In the genomic region with DNA sequence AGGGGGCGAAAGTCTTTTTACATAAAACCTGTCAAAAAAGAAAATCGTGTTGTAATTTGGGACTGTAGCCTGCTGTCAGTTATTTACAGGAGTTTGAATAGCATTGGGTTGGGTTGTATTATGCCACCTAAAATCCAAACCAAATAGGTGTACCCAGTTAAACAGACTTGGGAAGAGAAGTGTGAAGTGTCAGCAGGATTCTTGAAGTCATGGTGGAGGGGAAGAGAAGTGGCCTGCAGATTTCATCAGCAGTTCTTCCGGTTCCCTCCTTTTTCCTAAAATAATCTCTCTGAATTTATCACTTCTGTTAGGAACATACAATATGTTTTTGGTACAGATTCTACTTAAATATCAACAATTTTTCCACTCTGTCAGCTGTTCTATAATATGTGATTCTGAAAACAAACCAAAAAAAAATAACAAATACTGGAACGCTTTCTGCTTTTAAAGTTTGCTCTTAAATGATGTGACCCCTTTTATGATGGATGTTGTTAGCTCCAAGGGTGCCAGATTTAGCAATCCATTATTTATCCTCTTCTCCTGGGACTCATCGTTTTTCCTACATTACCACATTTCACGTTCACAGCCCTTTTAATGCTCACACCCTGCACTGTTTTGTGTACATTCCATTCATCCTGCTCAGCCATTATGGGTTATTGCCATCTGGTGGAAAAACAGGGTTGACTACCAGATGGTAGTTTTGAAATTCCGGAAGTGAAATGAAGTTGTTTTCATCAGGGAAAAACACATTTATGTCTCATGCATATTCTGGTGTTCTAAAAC, we compare ENCODE assay signal across 8 cellular contexts. TPM values are rescaled to one million over a fixed set of nuclear protein-coding genes. Genes with fewer than 3 reads are reported as not detected.
DNase-seq lines count a peak whose midpoint lies in the region; ATAC-seq and TF ChIP-seq lines count a peak whose summit lies in the region.

No MANE protein-coding gene starts in this region.

- H3K4me1 ChIP-seq in upper lobe of right lung: peaks cover 8% of the 10 kb centered on the region

- TF ChIP-seq CTCF in astrocyte of the cerebellum (IDR thresholded peaks at IDR 0.05; ENCODE audit: low read depth, low read length, missing control alignments): peak; percentile 57
- TF ChIP-seq CTCF in kidney epithelial cell (IDR thresholded peaks at IDR 0.05; ENCODE audit: insufficient read depth, low read length, poor library complexity, severe bottlenecking): peak; percentile 54
- peak; percentile 48 for TF ChIP-seq CTCF in upper lobe of right lung (IDR thresholded peaks at IDR 0.05)

- no peak overlapping the region for H3K27ac ChIP-seq in upper lobe of right lung

- in situ Hi-C loops in astrocyte of the cerebellum (cut with HindIII; ENCODE audit: low sequenced_read_pairs): no loop called here

- H3K36me3 ChIP-seq in kidney epithelial cell (ENCODE audit: control insufficient read depth, insufficient read depth, low read length) (no peaks in the 10 kb centered on the region), upper lobe of right lung (no peaks in the 10 kb centered on the region)

- H3K27me3 ChIP-seq in kidney epithelial cell (ENCODE audit: control insufficient read depth, insufficient read depth, low read length) (no peaks in the 10 kb centered on the region), upper lobe of right lung (no peaks in the 10 kb centered on the region)

- no peaks in the 10 kb centered on the region for H3K9me3 ChIP-seq in upper lobe of right lung

- peak; percentile 18 for DNase-seq in CD1c-positive myeloid dendritic cell (ENCODE audit: extremely low spot score)
- DNase-seq in NAMALWA (ENCODE audit: low spot score): peak; percentile 61
- DNase-seq in astrocyte of the cerebellum (ENCODE audit: low read depth): peak; percentile 77
- peak; percentile 49 for DNase-seq in kidney epithelial cell (ENCODE audit: low read depth)
- no peak for DNase-seq in upper lobe of right lung
- DNase-seq in activated CD4-positive, alpha-beta T cell treated with anti-CD3 and anti-CD28 coated beads, Interleukin-2, amount 50 U/mL, for 4 hours: no peak
- no peak for DNase-seq in NCI-H1930 (lab: John Stamatoyannopoulos, UW)

- ATAC-seq in upper lobe of right lung (peak; percentile 89), HG02981 (IDR thresholded peaks at IDR 0.05; ENCODE audit: unreplicated experiment) (no peak)

- no peak overlapping the region for H3K4me3 ChIP-seq in astrocyte of the cerebellum (ENCODE audit: low read depth, low read length)
- H3K4me3 ChIP-seq in kidney epithelial cell (ENCODE audit: low read depth, low read length): no peak overlapping the region
- peak overlapping the region; percentile 12 for H3K4me3 ChIP-seq in upper lobe of right lung

- intact Hi-C loops in upper lobe of right lung (cut with DNase I): no loop called here

RNA-seq across cellular contexts. Expression of a gene that starts 18.7 kb away (rescaled TPM):
- 22.8 and 38.7 TPM in 2 replicates for total RNA-seq in kidney epithelial cell
- total RNA-seq in upper lobe of right lung: 27.2 TPM

Comparison
In these comparisons a context has a peak if more than half of its experiments do, and no peak if none do; other contexts are left out.
1. DNase-seq: peak in CD1c-positive myeloid dendritic cell (single experiment), NAMALWA (single experiment), astrocyte of the cerebellum (single experiment) and kidney epithelial cell (single experiment); none in upper lobe of right lung (single experiment), activated CD4-positive, alpha-beta T cell treated with anti-CD3 and anti-CD28 coated beads, Interleukin-2, amount 50 U/mL, for 4 hours (0 of 2) and NCI-H1930 (0 of 2).
2. Peak in every context shown above with its lines, with median percentiles within 50 percentile points of each other: CTCF ChIP-seq.